ENCODE assay signal across 20 cellular contexts in the genomic region with DNA sequence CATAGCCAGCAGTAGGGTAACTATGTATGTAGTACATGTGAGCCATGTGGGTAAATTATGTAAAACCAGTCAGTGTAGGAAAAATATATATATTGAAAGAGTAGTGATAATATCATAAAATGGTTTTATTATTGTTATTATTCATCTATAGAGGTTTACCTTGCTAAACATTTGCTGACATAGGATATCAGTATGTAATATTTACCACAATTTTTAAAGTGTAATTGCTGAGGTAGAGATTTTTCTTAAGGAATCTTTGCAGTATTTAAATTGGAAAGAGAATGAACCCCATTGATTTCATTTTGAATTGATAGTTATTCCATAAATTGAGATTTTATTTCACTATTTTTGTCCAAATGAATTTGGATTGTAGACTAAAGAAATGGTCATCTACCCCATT. TPM values are rescaled to one million over a fixed set of nuclear protein-coding genes. Genes with fewer than 3 reads are reported as not detected.
A peak's percentile ranks its signal among the peaks of the same experiment; 100 is the strongest.
DNase-seq lines count a peak whose midpoint lies in the region; ATAC-seq, FAIRE-seq and TF ChIP-seq lines count a peak whose summit lies in the region.
"Had no signal": no experiment of that assay in that cellular context is flagged by ENCODE, and none has a peak within 500 bp of the region (broad histone marks: within the 10 kb centered on the region; RNA-seq: fewer than 3 reads in every experiment).

No MANE protein-coding gene starts in this region.

- peaks cover 2% of the 10 kb centered on the region for H3K9me3 Mint-ChIP-seq in astrocyte (ENCODE audit: unreplicated experiment)
- H3K9me3 Mint-ChIP-seq: CD4-positive, alpha-beta T cell; CD8-positive, alpha-beta T cell had no signal

- peaks cover 9% of the 10 kb centered on the region for H3K79me2 ChIP-seq in HepG2 (ENCODE audit: insufficient read depth, low read length)
- peaks cover 83% of the 10 kb centered on the region for H3K79me2 ChIP-seq in astrocyte (ENCODE audit: insufficient read depth, low read length)
- peaks cover 9% of the 10 kb centered on the region for H3K79me2 ChIP-seq in OCI-LY7 (ENCODE audit: insufficient read depth, low read depth, low read length)

- BruUV-seq in HepG2 (replicated peaks; lab: Mats Ljungman, UMichigan) (no TSS peak), OCI-LY7 (replicated peaks; lab: Mats Ljungman, UMichigan) (no TSS peak)

- POLR2A ChIA-PET in HepG2 (lab: Yijun Ruan, JAX) (no interaction called here), OCI-LY7 (lab: Charles Lee) (interaction anchor here (0.7 kb wide), 1 partner anchor 9 kb away, joined by 3 read pairs; no protein-coding TSS in a partner anchor)

- H3K4me3 Mint-ChIP-seq in astrocyte (ENCODE audit: unreplicated experiment), result no peak overlapping the region
- H3K4me3 Mint-ChIP-seq: B cell; CD4-positive, alpha-beta T cell; CD8-positive, alpha-beta T cell had no signal

- H3K9me3 ChIP-seq in HepG2 (ENCODE audit: low read length) (no peaks in the 10 kb centered on the region), right lobe of liver (no peaks in the 10 kb centered on the region), astrocyte (ENCODE audit: insufficient read depth, low read depth, low read length) (no peaks in the 10 kb centered on the region), OCI-LY7 (ENCODE audit: low read length) (no peaks in the 10 kb centered on the region; the same call in 1 of the 2 replicates)
- H3K9me3 ChIP-seq: A549, Caco-2 had no signal

- TF ChIP-seq EP300 in HepG2 (IDR thresholded peaks at IDR 0.05; ENCODE audit: low read depth in 2 of 2, low read length in 2 of 2), result no peak
- no peak for TF ChIP-seq EP300 in HepG2 (CRISPR knock-in tag; IDR thresholded peaks at IDR 0.05; ENCODE audit: borderline replicate concordance)

- in situ Hi-C loops in HepG2 (cut with HindIII; ENCODE audit: extremely low pct_ligation_motif_present, low pct_unique_long_range_greater_than_20kb), result no loop called here

- DNase-seq in HepG2 (ENCODE audit: low spot score) (no peak), right lobe of liver (no peak), astrocyte (ENCODE audit: low read depth) (no peak), OCI-LY7 (ENCODE audit: low spot score) (no peak)
- DNase-seq: AML-193; Caco-2; Calu3; CD4-positive, alpha-beta T cell; CD8-positive, alpha-beta T cell; DMS79 treated with DMSO at 0.1 percent for 48 hours; GF-D8 had no signal

- peaks cover 5% of the 10 kb centered on the region for H3K36me3 Mint-ChIP-seq in astrocyte (ENCODE audit: low read depth, unreplicated experiment)

- TF ChIP-seq CTCF in HepG2 (CRISPR knock-in tag; IDR thresholded peaks at IDR 0.05) (no peak), right lobe of liver (IDR thresholded peaks at IDR 0.05) (no peak), astrocyte (IDR thresholded peaks at IDR 0.05; ENCODE audit: insufficient read depth, low read depth, low read length) (no peak), OCI-LY7 (conservative IDR thresholded peaks at IDR 0.05; ENCODE audit: low read length) (no peak)

- H4K20me1 ChIP-seq in HepG2 (ENCODE audit: insufficient read depth, low read length) (no peaks in the 10 kb centered on the region), astrocyte (ENCODE audit: insufficient read depth, low read length) (peaks cover 32% of the 10 kb centered on the region), OCI-LY7 (ENCODE audit: insufficient read depth, low read length) (no peaks in the 10 kb centered on the region)

- H3K27ac ChIP-seq in HepG2 (ENCODE audit: extremely low read length, insufficient read depth, low read length) (no peak overlapping the region), right lobe of liver (no peak overlapping the region), astrocyte (ENCODE audit: low read depth, low read length) (no peak overlapping the region), OCI-LY7 (ENCODE audit: low read depth, low read length, poor library complexity, severe bottlenecking) (no peak overlapping the region)
- H3K27ac ChIP-seq: 22Rv1; A549; BLaER1 treated with 17β-estradiol and CSF1 and Interleukin-3, amounts not matched to agents 10 nM and 100 nM; C4-2B had no signal

- intact Hi-C loops in HepG2 (cut with micrococcal nuclease; ENCODE audit: unreplicated experiment) (no loop called here), right lobe of liver (cut with DNase I) (no loop called here), OCI-LY7 (cut with micrococcal nuclease; ENCODE audit: unreplicated experiment) (no loop called here)

- CTCF ChIA-PET in HepG2 (lab: Yijun Ruan, JAX; ENCODE audit: low intra/inter-chr PET ratio, low total read pairs) (no interaction called here), OCI-LY7 (lab: Charles Lee; ENCODE audit: unreplicated experiment) (no interaction called here)

- H3K4me3 ChIP-seq in HepG2 (replicated peaks in 1 of 3; ENCODE audit: insufficient read depth in 1 of 3, low read depth in 2 of 3, low read length in 3 of 3) (no peak overlapping the region), right lobe of liver (no peak overlapping the region), astrocyte (ENCODE audit: insufficient read depth, low read depth, low read length) (no peak overlapping the region), OCI-LY7 (ENCODE audit: low read depth, low read length, poor library complexity, severe bottlenecking) (no peak overlapping the region)
- H3K4me3 ChIP-seq: A549; BLaER1 treated with 17β-estradiol and CSF1 and Interleukin-3, amounts not matched to agents 10 nM and 100 nM had no signal

- no peak for TF ChIP-seq RAD21 in HepG2 (CRISPR knock-in tag; IDR thresholded peaks at IDR 0.05)

- no peak overlapping the region for H3K27ac Mint-ChIP-seq in astrocyte (ENCODE audit: unreplicated experiment)
- H3K27ac Mint-ChIP-seq: B cell; CD4-positive, alpha-beta T cell had no signal

- ATAC-seq in HepG2, result no peak
- no peak for ATAC-seq in right lobe of liver
- ATAC-seq in HG03520 (IDR thresholded peaks at IDR 0.05; ENCODE audit: unreplicated experiment), result no peak
- ATAC-seq: A549; CD8-positive, alpha-beta T cell had no signal

- no peaks in the 10 kb centered on the region for H3K27me3 Mint-ChIP-seq in astrocyte (ENCODE audit: low read depth, unreplicated experiment)
- H3K27me3 Mint-ChIP-seq: B cell; CD4-positive, alpha-beta T cell had no signal

- H2AFZ ChIP-seq in HepG2 (ENCODE audit: low read length) (no peak overlapping the region), astrocyte (ENCODE audit: low read depth, low read length) (no peak overlapping the region), OCI-LY7 (ENCODE audit: low read length) (no peak overlapping the region)

- H3K36me3 ChIP-seq in HepG2 (replicated peaks in 1 of 2; ENCODE audit: control insufficient read depth in 1 of 2, insufficient read depth in 2 of 2, low read length in 2 of 2) (0 out of 5 replicates have a peak, but pooled peaks cover 0 to 6% of the 10 kb centered on the region in 2 experiments), right lobe of liver (no peaks in the 10 kb centered on the region), astrocyte (ENCODE audit: insufficient read depth, low read length) (no peaks in the 10 kb centered on the region), OCI-LY7 (ENCODE audit: insufficient read depth, low read length) (no peaks in the 10 kb centered on the region)

- H3K9me2 ChIP-seq in OCI-LY7 (ENCODE audit: insufficient read depth, low read length), result no peaks in the 10 kb centered on the region

- TF ChIP-seq POLR2A in HepG2 (IDR thresholded peaks at IDR 0.05; ENCODE audit: insufficient read depth in 1 of 2, low read depth in 2 of 2, low read length in 2 of 2), result no peak
- no peak for TF ChIP-seq POLR2A in right lobe of liver (IDR thresholded peaks at IDR 0.05)

- H3K9ac ChIP-seq in HepG2 (ENCODE audit: insufficient read depth, low read depth, low read length) (no peak overlapping the region), astrocyte (ENCODE audit: low read length) (no peak overlapping the region)
- H3K9ac ChIP-seq: BLaER1 treated with 17β-estradiol and CSF1 and Interleukin-3, amounts not matched to agents 10 nM and 100 nM had no signal

- no peak overlapping the region for H3K4me2 ChIP-seq in HepG2 (ENCODE audit: low read depth, low read length)
- no peak overlapping the region for H3K4me2 ChIP-seq in astrocyte (ENCODE audit: low read length)
- H3K4me2 ChIP-seq in OCI-LY7 (ENCODE audit: low read length), result no peak overlapping the region
- H3K4me2 ChIP-seq: BLaER1 treated with 17β-estradiol and CSF1 and Interleukin-3, amounts not matched to agents 10 nM and 100 nM had no signal

- peaks cover 21% of the 10 kb centered on the region for H3K4me1 Mint-ChIP-seq in astrocyte (ENCODE audit: low read depth, unreplicated experiment)

- no peak for FAIRE-seq in HepG2 (lab: Jason Lieb, UNC)
- FAIRE-seq in astrocyte (lab: Jason Lieb, UNC), result peak; percentile 54
- peak; percentile 51 for FAIRE-seq in colon (lab: Jason Lieb, UNC)
- FAIRE-seq: A549, D721Med, GM12891 had no signal

- H3K4me1 ChIP-seq in HepG2 (ENCODE audit: insufficient read depth, low read length) (peaks cover 10% of the 10 kb centered on the region), right lobe of liver (peaks cover 0 to 20% (median 0%) of the 10 kb centered on the region in 4 donors), astrocyte (ENCODE audit: insufficient read depth, low read length) (no peaks in the 10 kb centered on the region), OCI-LY7 (ENCODE audit: insufficient read depth, low read length, poor library complexity, severe bottlenecking) (peaks cover 7% of the 10 kb centered on the region)

- H3K27me3 ChIP-seq in HepG2 (ENCODE audit: control insufficient read depth in 1 of 2, insufficient read depth in 2 of 2, low read length in 2 of 2) (no peaks in the 10 kb centered on the region), right lobe of liver (no peaks in the 10 kb centered on the region), astrocyte (ENCODE audit: insufficient read depth, low read length) (no peaks in the 10 kb centered on the region)
- H3K27me3 ChIP-seq: BLaER1 treated with 17β-estradiol and CSF1 and Interleukin-3, amounts not matched to agents 10 nM and 100 nM had no signal

RNA-seq across cellular contexts. Expression of a gene that starts 27.1 kb away (rescaled TPM):
- total RNA-seq in HepG2 (2016; rRNA removed; fragmentation: Illumina TruSeq; extraction: Trizol) (20.0 and 20.7 TPM in 2 replicates), right lobe of liver (10 to 100 TPM; 36.4 to 80.6 (median 45.1) TPM), astrocyte (85.3 and 90.5 TPM in 2 replicates), OCI-LY7 (2022) (39.4 and 40.2 TPM in 2 replicates)
- 13.9 and 17.5 TPM in 2 replicates for total RNA-seq in HepG2 (2016; cell fraction: cytosol; rRNA removed; fragmentation: Illumina TruSeq; extraction: Trizol; ENCODE audit: low read depth)
- total RNA-seq in HepG2 (2016; cell fraction: insoluble cytoplasmic fraction; rRNA removed; fragmentation: Illumina TruSeq; extraction: Trizol), result 16.3 and 22.8 TPM in 2 replicates
- total RNA-seq in HepG2 (2016; cell fraction: membrane; rRNA removed; fragmentation: Illumina TruSeq; extraction: Trizol), result 18.8 and 20.0 TPM in 2 replicates
- 12.7 and 22.6 TPM in 2 replicates for total RNA-seq in HepG2 (2016; cell fraction: nucleus; rRNA removed; fragmentation: Illumina TruSeq; extraction: Trizol)
- polyA plus RNA-seq in HepG2 (2011; rRNA removed), result 20.4 and 22.5 TPM in 2 replicates
- polyA plus RNA-seq in HepG2 (2011; cell fraction: cytosol; rRNA removed), result 10.4 and 17.0 TPM in 2 replicates
- polyA plus RNA-seq in HepG2 (2011; cell fraction: nucleus; rRNA removed), result 8.0 and 8.2 TPM in 2 replicates
- 26.5 and 27.1 TPM in 2 replicates for polyA plus RNA-seq in HepG2 (2012)
- 5.5 and 5.7 TPM in 2 replicates for polyA plus RNA-seq in HepG2 (2016; cell fraction: cytosol; fragmentation: Illumina TruSeq; extraction: Trizol; ENCODE audit: low read depth)
- polyA plus RNA-seq in HepG2 (2016; cell fraction: insoluble cytoplasmic fraction; fragmentation: Illumina TruSeq; extraction: Trizol; ENCODE audit: low read depth), result 23.2 and 28.6 TPM in 2 replicates
- 16.2 and 17.9 TPM in 2 replicates for polyA plus RNA-seq in HepG2 (2016; cell fraction: membrane; fragmentation: Illumina TruSeq; extraction: Trizol; ENCODE audit: low read depth)
- polyA plus RNA-seq in HepG2 (2016; cell fraction: nucleus; fragmentation: Illumina TruSeq; extraction: Trizol; ENCODE audit: insufficient read depth, low read depth), result 22.1 and 22.2 TPM in 2 replicates
- 15.3 and 16.0 TPM in 2 replicates for polyA minus RNA-seq in HepG2 (2011; rRNA and poly(A)+ RNA removed; ENCODE audit: low replicate concordance)
- 8.3 and 11.8 TPM in 2 replicates for polyA minus RNA-seq in HepG2 (2011; cell fraction: cytosol; rRNA and poly(A)+ RNA removed)
- polyA minus RNA-seq in HepG2 (2011; cell fraction: nucleus; rRNA and poly(A)+ RNA removed), result 29.0 and 30.6 TPM in 2 replicates
- 21.1 and 24.7 TPM in 2 replicates for total RNA-seq in OCI-LY7 (2014; rRNA removed; shearing (Covaris generic))
